In the genomic region with DNA sequence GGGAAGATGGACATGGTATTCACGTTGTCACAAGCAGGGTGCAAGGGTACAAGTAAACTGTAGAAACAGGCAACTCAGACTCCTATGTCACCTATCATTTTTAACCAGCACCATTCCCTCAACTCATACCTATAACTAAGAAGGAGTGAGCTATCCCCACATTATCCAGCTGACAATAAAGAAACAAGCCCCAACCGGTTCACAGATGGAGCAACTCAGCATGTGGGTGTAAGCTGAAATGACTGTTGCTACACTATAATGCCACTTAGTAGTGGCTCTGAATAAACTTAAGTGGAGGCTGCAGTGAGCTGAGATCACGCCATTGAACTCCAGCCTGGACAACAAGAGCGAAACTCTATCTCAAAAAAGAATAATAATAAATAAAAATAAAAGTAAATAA, we compare ENCODE assay signal across 29 cellular contexts.
"Had no signal": no experiment of that assay in that cellular context is flagged by ENCODE, and none has a peak within 500 bp of the region (broad histone marks: within the 10 kb centered on the region; RNA-seq: fewer than 3 reads in every experiment).

No MANE protein-coding gene starts in this region.

- H3K4me2 ChIP-seq: hepatocyte had no signal

- H3K27me3 ChIP-seq: cardiac muscle cell, hepatocyte, left lung, neutrophil, suprapubic skin, tibial nerve, uterus had no signal

- H3K27me3 Mint-ChIP-seq: activated CD4-positive, alpha-beta T cell treated with anti-CD3 and anti-CD28 coated beads, Interleukin-2, amount 10 ng/mL, durations not matched to agents 24 days and 14 days; activated CD8-positive, alpha-beta memory T cell treated with anti-CD3 and anti-CD28 coated beads, Interleukin-2, amount 10 ng/mL, durations not matched to agents 7 days and 5 days; activated CD8-positive, alpha-beta T cell treated with anti-CD3 and anti-CD28 coated beads for 36 hours; activated naive CD4-positive, alpha-beta T cell treated with anti-CD3 and anti-CD28 coated beads, Interleukin-2, amount 10 ng/mL, durations not matched to agents 7 days and 5 days; naive thymus-derived CD8-positive, alpha-beta T cell; stimulated activated naive CD8-positive, alpha-beta T cell treated with anti-CD3 and anti-CD28 coated beads, Interleukin-15, amount 100 ng/mL, for 72 hours had no signal

- H3K9me3 Mint-ChIP-seq: activated CD4-positive, alpha-beta T cell treated with anti-CD3 and anti-CD28 coated beads, Interleukin-2, amount 10 ng/mL, durations not matched to agents 24 days and 14 days; activated naive CD4-positive, alpha-beta T cell treated with anti-CD3 and anti-CD28 coated beads, Interleukin-2, amount 10 ng/mL, durations not matched to agents 7 days and 5 days; stimulated activated naive CD8-positive, alpha-beta T cell treated with anti-CD3 and anti-CD28 coated beads, Interleukin-15, amount 100 ng/mL, for 72 hours had no signal

- H3K36me3 Mint-ChIP-seq: activated CD8-positive, alpha-beta memory T cell treated with anti-CD3 and anti-CD28 coated beads, Interleukin-2, amount 10 ng/mL, durations not matched to agents 7 days and 5 days; activated naive CD4-positive, alpha-beta T cell treated with anti-CD3 and anti-CD28 coated beads, Interleukin-2, amount 10 ng/mL, durations not matched to agents 7 days and 5 days; mesothelial cell of epicardium; naive thymus-derived CD8-positive, alpha-beta T cell; stimulated activated effector memory CD8-positive, alpha-beta T cell treated with anti-CD3 and anti-CD28 coated beads, Interleukin-12 subunit alpha, Interleukin-12 subunit beta, amount 100 ng/mL, for 72 hours had no signal

- H3K27ac Mint-ChIP-seq: activated CD4-positive, alpha-beta T cell treated with anti-CD3 and anti-CD28 coated beads, Interleukin-2, amount 10 ng/mL, durations not matched to agents 24 days and 14 days; activated CD8-positive, alpha-beta memory T cell treated with anti-CD3 and anti-CD28 coated beads, Interleukin-2, amount 10 ng/mL, durations not matched to agents 7 days and 5 days; activated CD8-positive, alpha-beta T cell treated with anti-CD3 and anti-CD28 coated beads for 36 hours; activated naive CD4-positive, alpha-beta T cell treated with anti-CD3 and anti-CD28 coated beads, Interleukin-2, amount 10 ng/mL, durations not matched to agents 7 days and 5 days; mesothelial cell of epicardium; naive thymus-derived CD8-positive, alpha-beta T cell; stimulated activated effector memory CD8-positive, alpha-beta T cell treated with anti-CD3 and anti-CD28 coated beads, Interleukin-12 subunit alpha, Interleukin-12 subunit beta, amount 100 ng/mL, for 72 hours; stimulated activated naive CD8-positive, alpha-beta T cell treated with anti-CD3 and anti-CD28 coated beads, Interleukin-15, amount 100 ng/mL, for 72 hours had no signal

- H3K4me1 Mint-ChIP-seq: activated CD4-positive, alpha-beta T cell treated with anti-CD3 and anti-CD28 coated beads, Interleukin-2, amount 10 ng/mL, durations not matched to agents 24 days and 14 days; activated CD8-positive, alpha-beta memory T cell treated with anti-CD3 and anti-CD28 coated beads, Interleukin-2, amount 10 ng/mL, durations not matched to agents 7 days and 5 days; activated naive CD4-positive, alpha-beta T cell treated with anti-CD3 and anti-CD28 coated beads, Interleukin-2, amount 10 ng/mL, durations not matched to agents 7 days and 5 days; mesothelial cell of epicardium; naive thymus-derived CD8-positive, alpha-beta T cell; stimulated activated effector memory CD8-positive, alpha-beta T cell treated with anti-CD3 and anti-CD28 coated beads, Interleukin-12 subunit alpha, Interleukin-12 subunit beta, amount 100 ng/mL, for 72 hours; stimulated activated naive CD8-positive, alpha-beta T cell treated with anti-CD3 and anti-CD28 coated beads, Interleukin-15, amount 100 ng/mL, for 72 hours had no signal

- H3K4me3 ChIP-seq: cardiac muscle cell, hepatocyte, left lung, lung, ovary, prostate gland, suprapubic skin, tibial nerve, uterus had no signal

- H3K4me3 Mint-ChIP-seq: activated CD4-positive, alpha-beta T cell treated with anti-CD3 and anti-CD28 coated beads, Interleukin-2, amount 10 ng/mL, durations not matched to agents 24 days and 14 days; activated CD8-positive, alpha-beta memory T cell treated with anti-CD3 and anti-CD28 coated beads, Interleukin-2, amount 10 ng/mL, durations not matched to agents 7 days and 5 days; activated CD8-positive, alpha-beta T cell treated with anti-CD3 and anti-CD28 coated beads for 36 hours; activated naive CD4-positive, alpha-beta T cell treated with anti-CD3 and anti-CD28 coated beads, Interleukin-2, amount 10 ng/mL, durations not matched to agents 7 days and 5 days; mesothelial cell of epicardium; naive thymus-derived CD8-positive, alpha-beta T cell; stimulated activated effector memory CD8-positive, alpha-beta T cell treated with anti-CD3 and anti-CD28 coated beads, Interleukin-12 subunit alpha, Interleukin-12 subunit beta, amount 100 ng/mL, for 72 hours; stimulated activated naive CD8-positive, alpha-beta T cell treated with anti-CD3 and anti-CD28 coated beads, Interleukin-15, amount 100 ng/mL, for 72 hours had no signal

- H3K27ac ChIP-seq: cardiac muscle cell, hepatocyte, left lung, neutrophil, ovary, prostate gland, suprapubic skin, tibial nerve, uterus had no signal

- H3K4me1 ChIP-seq: left lung, prostate gland, suprapubic skin, tibial nerve, uterus had no signal

- H2AFZ ChIP-seq: hepatocyte had no signal

- ATAC-seq: activated CD4-positive, CD25-positive, alpha-beta regulatory T cell treated with anti-CD3 and anti-CD28 coated beads, Interleukin-2, amount 50 U/mL, for 24 hours; activated CD8-positive, alpha-beta memory T cell treated with anti-CD3 and anti-CD28 coated beads, Interleukin-2, amount 10 ng/mL, durations not matched to agents 7 days and 5 days; activated CD8-positive, alpha-beta T cell treated with anti-CD3 and anti-CD28 coated beads for 36 hours; left lung; naive thymus-derived CD8-positive, alpha-beta T cell; right cardiac atrium; stimulated activated effector memory CD8-positive, alpha-beta T cell treated with anti-CD3 and anti-CD28 coated beads, Interleukin-12 subunit alpha, Interleukin-12 subunit beta, amount 100 ng/mL, for 72 hours; stimulated activated naive CD8-positive, alpha-beta T cell treated with anti-CD3 and anti-CD28 coated beads, Interleukin-15, amount 100 ng/mL, for 72 hours had no signal

- H3K9me3 ChIP-seq: neutrophil, ovary, prostate gland, suprapubic skin, tibial nerve, uterus had no signal

- H3K79me2 ChIP-seq: hepatocyte had no signal

- DNase-seq: activated CD4-positive, alpha-beta T cell treated with anti-CD3 and anti-CD28 coated beads, Interleukin-2, amount 10 ng/mL, durations not matched to agents 24 days and 14 days; activated CD8-positive, alpha-beta memory T cell treated with anti-CD3 and anti-CD28 coated beads, Interleukin-2, amount 10 ng/mL, durations not matched to agents 7 days and 5 days; activated CD8-positive, alpha-beta T cell treated with anti-CD3 and anti-CD28 coated beads for 36 hours; activated effector memory CD4-positive, alpha-beta T cell treated with anti-CD3 and anti-CD28 coated beads, Interleukin-2, amount 50 U/mL, for 16 hours; activated naive CD4-positive, alpha-beta T cell treated with anti-CD3 and anti-CD28 coated beads, Interleukin-2, amount 10 ng/mL, durations not matched to agents 7 days and 5 days; activated T-cell treated with anti-CD3 and anti-CD28 coated beads for 4 hours; amygdala; foreskin melanocyte; glutamatergic neuron; kidney glomerular epithelial cell; left lung; naive thymus-derived CD8-positive, alpha-beta T cell; ovary; right cardiac atrium; stimulated activated CD4-positive, alpha-beta T cell treated with anti-CD3 and anti-CD28 coated beads, Interleukin-12 subunit alpha, Interleukin-12 subunit beta, amount 100 ng/mL, for 4 hours; stimulated activated CD4-positive, alpha-beta T cell treated with anti-CD3 and anti-CD28 coated beads, Interleukin-1b, Interleukin-23, amount 100 ng/mL, for 48 hours; stimulated activated naive CD8-positive, alpha-beta T cell treated with anti-CD3 and anti-CD28 coated beads, Interleukin-15, amount 100 ng/mL, for 72 hours; uterus had no signal

- H3K36me3 ChIP-seq: cardiac muscle cell, left lung, neutrophil, ovary, prostate gland, suprapubic skin, tibial nerve, uterus had no signal

- FAIRE-seq: endometrium had no signal
